Comparison of ENCODE assay signal across 1 cellular context in the genomic region with DNA sequence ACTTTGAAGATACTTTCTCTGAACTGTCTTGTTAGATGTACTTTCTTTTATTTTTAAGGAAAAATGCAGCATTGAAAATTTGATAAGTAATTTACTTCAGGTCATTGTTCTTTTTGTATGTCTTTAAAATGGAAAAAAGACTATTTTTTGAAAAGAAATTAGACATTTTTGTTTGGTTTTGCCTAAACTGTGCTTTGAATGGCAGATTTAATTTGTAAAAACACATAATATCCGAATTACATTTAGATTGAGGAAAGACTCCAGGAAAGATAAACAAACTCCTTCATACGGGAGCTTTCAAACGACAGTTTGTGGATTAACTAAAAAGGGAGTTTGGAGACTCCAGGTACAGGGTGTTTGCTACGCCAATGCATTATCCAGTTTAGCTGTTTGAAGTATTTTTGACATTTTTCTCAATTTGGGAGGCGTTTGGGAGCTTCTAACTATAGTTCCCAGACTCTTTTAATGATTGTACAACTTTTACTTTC.
TF ChIP-seq lines count a peak whose summit lies in the region.

No MANE protein-coding gene starts in this region.

TF ChIP-seq in HEK293, 187 proteins besides CTCF, POLR2A, EP300 and RAD21 (continued from another document):
- TF ChIP-seq, protein P1, sequence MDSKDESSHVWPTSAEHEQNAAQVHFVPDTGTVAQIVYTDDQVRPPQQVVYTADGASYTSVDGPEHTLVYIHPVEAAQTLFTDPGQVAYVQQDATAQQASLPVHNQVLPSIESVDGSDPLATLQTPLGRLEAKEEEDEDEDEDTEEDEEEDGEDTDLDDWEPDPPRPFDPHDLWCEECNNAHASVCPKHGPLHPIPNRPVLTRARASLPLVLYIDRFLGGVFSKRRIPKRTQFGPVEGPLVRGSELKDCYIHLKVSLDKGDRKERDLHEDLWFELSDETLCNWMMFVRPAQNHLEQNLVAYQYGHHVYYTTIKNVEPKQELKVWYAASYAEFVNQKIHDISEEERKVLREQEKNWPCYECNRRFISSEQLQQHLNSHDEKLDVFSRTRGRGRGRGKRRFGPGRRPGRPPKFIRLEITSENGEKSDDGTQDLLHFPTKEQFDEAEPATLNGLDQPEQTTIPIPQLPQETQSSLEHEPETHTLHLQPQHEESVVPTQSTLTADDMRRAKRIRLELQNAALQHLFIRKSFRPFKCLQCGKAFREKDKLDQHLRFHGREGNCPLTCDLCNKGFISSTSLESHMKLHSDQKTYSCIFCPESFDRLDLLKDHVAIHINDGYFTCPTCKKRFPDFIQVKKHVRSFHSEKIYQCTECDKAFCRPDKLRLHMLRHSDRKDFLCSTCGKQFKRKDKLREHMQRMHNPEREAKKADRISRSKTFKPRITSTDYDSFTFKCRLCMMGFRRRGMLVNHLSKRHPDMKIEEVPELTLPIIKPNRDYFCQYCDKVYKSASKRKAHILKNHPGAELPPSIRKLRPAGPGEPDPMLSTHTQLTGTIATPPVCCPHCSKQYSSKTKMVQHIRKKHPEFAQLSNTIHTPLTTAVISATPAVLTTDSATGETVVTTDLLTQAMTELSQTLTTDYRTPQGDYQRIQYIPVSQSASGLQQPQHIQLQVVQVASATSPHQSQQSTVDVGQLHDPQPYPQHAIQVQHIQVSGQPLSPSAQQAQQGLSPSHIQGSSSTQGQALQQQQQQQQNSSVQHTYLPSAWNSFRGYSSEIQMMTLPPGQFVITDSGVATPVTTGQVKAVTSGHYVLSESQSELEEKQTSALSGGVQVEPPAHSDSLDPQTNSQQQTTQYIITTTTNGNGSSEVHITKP (tag by site-specific recombination; IDR thresholded peaks at IDR 0.05) = peak; percentile 86
- TF ChIP-seq ZNF169 (tag by site-specific recombination; IDR thresholded peaks at IDR 0.05) (no peak), GLI4 (tag by site-specific recombination; IDR thresholded peaks at IDR 0.05) (no peak), MZF1 (tag by site-specific recombination; IDR thresholded peaks at IDR 0.05; ENCODE audit: borderline replicate concordance) (peak; percentile 10; the same call in 1 of the 2 replicates), WT1 (tag by site-specific recombination; IDR thresholded peaks at IDR 0.05) (peak; percentile 94), ZFP69B (tag by site-specific recombination; IDR thresholded peaks at IDR 0.05) (no peak; the same call in 1 of the 2 replicates), ZNF549 (tag by site-specific recombination; IDR thresholded peaks at IDR 0.05) (0 out of 2 replicates have a peak, but pooled peaks have one; percentile 2)
